In the genomic region with DNA sequence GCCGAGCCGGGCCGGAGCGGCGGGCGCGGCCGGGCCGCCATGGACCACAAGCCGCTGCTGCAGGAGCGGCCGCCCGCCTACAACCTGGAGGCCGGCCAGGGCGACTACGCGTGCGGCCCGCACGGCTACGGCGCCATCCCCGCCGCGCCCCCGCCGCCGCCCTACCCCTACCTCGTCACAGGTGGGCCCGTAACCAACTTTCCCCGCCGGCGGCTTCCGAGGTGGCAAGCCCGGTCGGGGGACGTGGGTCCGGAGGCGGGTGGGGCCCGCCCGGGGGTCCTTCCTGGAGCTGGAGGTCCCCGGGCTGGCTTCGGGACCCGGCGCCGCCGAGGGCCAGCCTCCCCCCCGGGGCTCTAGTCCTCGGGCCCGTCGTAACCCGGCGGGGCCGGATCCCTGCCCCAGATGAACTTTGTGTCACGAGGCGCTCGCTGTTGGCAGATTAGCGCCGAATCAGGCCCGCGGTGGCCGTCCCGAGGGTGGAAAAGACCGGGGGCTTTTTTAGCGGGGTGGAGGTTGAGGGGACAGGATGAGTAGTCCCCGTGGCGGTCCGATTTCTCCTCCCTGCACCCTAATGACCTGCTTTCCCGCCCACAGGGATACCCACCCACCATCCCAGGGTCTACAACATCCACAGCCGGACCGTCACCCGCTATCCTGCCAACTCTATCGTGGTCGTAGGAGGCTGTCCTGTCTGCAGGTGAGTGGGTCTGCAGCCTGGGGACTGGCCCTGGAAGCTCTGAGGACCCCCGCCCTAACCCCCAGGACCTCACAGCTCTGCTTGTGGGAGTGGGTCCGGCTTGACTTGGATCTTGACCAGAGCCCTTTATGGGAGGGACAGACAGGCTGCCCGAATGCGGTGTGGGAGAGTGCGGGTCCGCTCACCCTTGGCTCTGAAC, we compare ENCODE assay signal across 8 cellular contexts. TPM values are rescaled to one million over a fixed set of nuclear protein-coding genes. Genes with fewer than 3 reads are reported as not detected.
A peak's percentile ranks its signal among the peaks of the same experiment; 100 is the strongest.
DNase-seq lines count a peak whose midpoint lies in the region; ATAC-seq and TF ChIP-seq lines count a peak whose summit lies in the region.

No MANE protein-coding gene starts in this region.

- H3K36me3 ChIP-seq in SJCRH30 (peaks cover 6% of the 10 kb centered on the region), colonic mucosa (no peaks in the 10 kb centered on the region), tibial artery (peaks cover 0 to 5% (median 0%) of the 10 kb centered on the region in 3 donors)

- peak; percentile 12 for DNase-seq in activated CD4-positive, alpha-beta T cell treated with anti-CD3 and anti-CD28 coated beads for 1 hour
- DNase-seq in activated CD4-positive, alpha-beta T cell treated with anti-CD3 and anti-CD28 coated beads, Interleukin-2, amount 50 U/mL, for 1 hour = no peak
- DNase-seq in SJCRH30 (peak in 1 of 2 experiments; percentile 26), colonic mucosa (peak; percentile 61), tibial artery (peak in 1 of 2 donors; percentile 81), NOMO-1 treated with dmso at 0.1 percent for 144 hours (lab: John Stamatoyannopoulos, UW; ENCODE audit: unreplicated experiment) (no peak)

- peak overlapping the region; percentile 99 for H3K4me3 ChIP-seq in SJCRH30
- peak overlapping the region; percentile 66 for H3K4me3 ChIP-seq in colonic mucosa
- peak overlapping the region; percentile 77 for H3K4me3 ChIP-seq in mononuclear cell (ENCODE audit: low read length)
- H3K4me3 ChIP-seq in tibial artery = peak overlapping the region; percentile 75 to 86

- ATAC-seq in HG02798 (IDR thresholded peaks at IDR 0.05; ENCODE audit: poor library complexity, unreplicated experiment) = peak; percentile 42

- TF ChIP-seq CTCF in colonic mucosa (IDR thresholded peaks at IDR 0.05) = no peak
- TF ChIP-seq CTCF in tibial artery (IDR thresholded peaks at IDR 0.05) = no peak

- peak overlapping the region; percentile 68 for H3K27ac ChIP-seq in SJCRH30
- peak overlapping the region; percentile 91 for H3K27ac ChIP-seq in colonic mucosa
- peak overlapping the region; percentile 93 to 98 for H3K27ac ChIP-seq in tibial artery

- no peaks in the 10 kb centered on the region for H3K9me3 ChIP-seq in SJCRH30 (replicated peaks)
- H3K9me3 ChIP-seq in colonic mucosa = no peaks in the 10 kb centered on the region
- no peaks in the 10 kb centered on the region for H3K9me3 ChIP-seq in mononuclear cell (ENCODE audit: low read depth, low read length)
- no peaks in the 10 kb centered on the region for H3K9me3 ChIP-seq in tibial artery

- peak overlapping the region; percentile 79 to 99 for H3K9ac ChIP-seq in colonic mucosa (ENCODE audit: low read depth in 2 of 2, low read length in 2 of 2)

- intact Hi-C loops in colonic mucosa (cut with DNase I) = no loop called here
- intact Hi-C loops in tibial artery (cut with DNase I; ENCODE audit: low total_unique reads) = loop anchor here (5.0 kb wide), 1 partner anchor 1270 kb away; the partner anchor contains the start of gene FAM200A

- H3K27me3 ChIP-seq in SJCRH30 (no peaks in the 10 kb centered on the region), colonic mucosa (no peaks in the 10 kb centered on the region), mononuclear cell (ENCODE audit: insufficient read depth, low read length) (no peaks in the 10 kb centered on the region), tibial artery (no peaks in the 10 kb centered on the region)

- peaks cover 7% of the 10 kb centered on the region; the same call in 1 of the 2 replicates for H3K4me1 ChIP-seq in SJCRH30
- H3K4me1 ChIP-seq in colonic mucosa = peaks cover 30% of the 10 kb centered on the region
- H3K4me1 ChIP-seq in mononuclear cell (ENCODE audit: insufficient read depth, low read length) = peaks cover 62% of the 10 kb centered on the region
- H3K4me1 ChIP-seq in tibial artery = peaks cover 11 to 56% (median 45%) of the 10 kb centered on the region in 4 donors

RNA-seq across cellular contexts. Expression of gene BRI3, which starts 0.5 kb away (rescaled TPM):
- 43.7 and 51.9 TPM in 2 replicates for total RNA-seq in SJCRH30 (2014; rRNA removed; shearing (Covaris generic))
- 100 to 1,000 TPM; 152 to 187 TPM for total RNA-seq in colonic mucosa
- 38.8 TPM for total RNA-seq in mononuclear cell

RNA-seq across cellular contexts. Expression of gene TECPR1, which starts 30.0 kb away (rescaled TPM):
- total RNA-seq in SJCRH30 (2014; rRNA removed; shearing (Covaris generic)) = 12.9 and 14.5 TPM in 2 replicates
- total RNA-seq in colonic mucosa (10 to 100 TPM; 20.3 to 44.5 TPM), mononuclear cell (29.8 TPM)

Comparison
In these comparisons a context has a peak if more than half of its experiments do, and no peak if none do; other contexts are left out.
1. DNase-seq: peak in activated CD4-positive, alpha-beta T cell treated with anti-CD3 and anti-CD28 coated beads for 1 hour (single experiment) and colonic mucosa (single experiment); none in activated CD4-positive, alpha-beta T cell treated with anti-CD3 and anti-CD28 coated beads, Interleukin-2, amount 50 U/mL, for 1 hour (single experiment) and NOMO-1 treated with dmso at 0.1 percent for 144 hours (single experiment).
2. Peak in every context shown above with its lines, with median percentiles within 50 percentile points of each other: H3K27ac ChIP-seq and H3K4me3 ChIP-seq.